Comparison of ENCODE assay signal across 1 cellular context in genomic region chr17:75034236-75034908, GRCh38.
TF ChIP-seq lines count a peak whose summit lies in the region.

No MANE protein-coding gene starts in this region.

TF ChIP-seq in HepG2, 621 proteins besides CTCF, POLR2A, EP300 and RAD21 (continued from another document and continues in another):
- TF ChIP-seq PBX2 (CRISPR knock-in tag; IDR thresholded peaks at IDR 0.05), result peak; percentile 38; the same call in 1 of the 2 replicates
- no peak for TF ChIP-seq ZNF660 (CRISPR knock-in tag; IDR thresholded peaks at IDR 0.05; ENCODE audit: borderline replicate concordance, low read depth)
- no peak for TF ChIP-seq NR3C1 (CRISPR knock-in tag; IDR thresholded peaks at IDR 0.05)
- peak; percentile 84; the same call in 1 of the 2 replicates for TF ChIP-seq ZNF251 (CRISPR knock-in tag; IDR thresholded peaks at IDR 0.05)
- peak; percentile 95 for TF ChIP-seq ZNF24 (IDR thresholded peaks at IDR 0.05)
- TF ChIP-seq AGO1 (IDR thresholded peaks at IDR 0.05; ENCODE audit: low read depth, low read length, poor library complexity, severe bottlenecking), result peak; percentile 80
- TF ChIP-seq ELF4 (CRISPR knock-in tag; IDR thresholded peaks at IDR 0.05; ENCODE audit: borderline replicate concordance), result no peak
- peak; percentile 91 for TF ChIP-seq ASH2L (IDR thresholded peaks at IDR 0.05; ENCODE audit: insufficient read length, low read depth, low read length)
- TF ChIP-seq POGZ (CRISPR knock-in tag; IDR thresholded peaks at IDR 0.05), result no peak
- TF ChIP-seq MTF1 (CRISPR knock-in tag; IDR thresholded peaks at IDR 0.05), result peak; percentile 83; the same call in 1 of the 2 replicates
- TF ChIP-seq ZNF317 (CRISPR knock-in tag; IDR thresholded peaks at IDR 0.05), result peak; percentile 27; the same call in 1 of the 2 replicates
- peak; percentile 89 for TF ChIP-seq ZNF513 (CRISPR knock-in tag; conservative IDR thresholded peaks at IDR 0.05)
- TF ChIP-seq HOXA7 (CRISPR knock-in tag; IDR thresholded peaks at IDR 0.05), result no peak
- TF ChIP-seq ARID5B (CRISPR knock-in tag; IDR thresholded peaks at IDR 0.05), result peak; percentile 54
- peak; percentile 21 for TF ChIP-seq ZNF136 (CRISPR knock-in tag; IDR thresholded peaks at IDR 0.05; ENCODE audit: low read depth)
- TF ChIP-seq ZNF205 (CRISPR knock-in tag; IDR thresholded peaks at IDR 0.05), result peak; percentile 85; the same call in 1 of the 2 replicates
- no peak for TF ChIP-seq ZNF30 (CRISPR knock-in tag; IDR thresholded peaks at IDR 0.05)
- TF ChIP-seq ZFY (CRISPR knock-in tag; IDR thresholded peaks at IDR 0.05), result peak; percentile 58
- TF ChIP-seq NFYB (CRISPR knock-in tag; IDR thresholded peaks at IDR 0.05), result no peak; the same call in 1 of the 2 replicates
- peak; percentile 37; the same call in 1 of the 2 replicates for TF ChIP-seq ZNF337 (CRISPR knock-in tag; IDR thresholded peaks at IDR 0.05; ENCODE audit: borderline replicate concordance, low read depth)
- TF ChIP-seq AHR (CRISPR knock-in tag; IDR thresholded peaks at IDR 0.05), result no peak; the same call in 1 of the 2 replicates
- TF ChIP-seq GABPA (IDR thresholded peaks at IDR 0.05; ENCODE audit: low read depth, low read length), result no peak
- TF ChIP-seq GABPA (CRISPR knock-in tag; IDR thresholded peaks at IDR 0.05; ENCODE audit: low read depth), result no peak
- TF ChIP-seq FIP1L1 (IDR thresholded peaks at IDR 0.05; ENCODE audit: borderline replicate concordance, insufficient read depth, low read depth, low read length), result no peak
- TF ChIP-seq ZSCAN22 (CRISPR knock-in tag; IDR thresholded peaks at IDR 0.05), result no peak; the same call in 1 of the 2 replicates
- peak; percentile 84; the same call in 1 of the 2 replicates for TF ChIP-seq MED1 (CRISPR knock-in tag; IDR thresholded peaks at IDR 0.05)
- TF ChIP-seq ZNF891 (CRISPR knock-in tag; IDR thresholded peaks at IDR 0.05), result peak; percentile 67; the same call in 1 of the 2 replicates
- no peak for TF ChIP-seq JUN (CRISPR knock-in tag; IDR thresholded peaks at IDR 0.05)
- peak; percentile 81; the same call in 1 of the 2 replicates for TF ChIP-seq SMAD3 (CRISPR knock-in tag; IDR thresholded peaks at IDR 0.05)
- no peak for TF ChIP-seq RAD51 (IDR thresholded peaks at IDR 0.05; ENCODE audit: borderline replicate concordance)
- peak; percentile 30; the same call in 1 of the 2 replicates for TF ChIP-seq ZNF44 (CRISPR knock-in tag; IDR thresholded peaks at IDR 0.05)
- TF ChIP-seq CEBPZ (IDR thresholded peaks at IDR 0.05; ENCODE audit: low read length), result no peak
- TF ChIP-seq ZFP1 (CRISPR knock-in tag; IDR thresholded peaks at IDR 0.05), result peak; percentile 91; the same call in 1 of the 2 replicates
- no peak for TF ChIP-seq CREM (IDR thresholded peaks at IDR 0.05)
- no peak for TF ChIP-seq CREM (CRISPR knock-in tag; IDR thresholded peaks at IDR 0.05)
- peak; percentile 90 for TF ChIP-seq MXD1 (CRISPR knock-in tag; IDR thresholded peaks at IDR 0.05)
- peak; percentile 75 for TF ChIP-seq TBX3 (IDR thresholded peaks at IDR 0.05; ENCODE audit: borderline replicate concordance)
- peak; percentile 84 for TF ChIP-seq GZF1 (CRISPR knock-in tag; IDR thresholded peaks at IDR 0.05)
- 0 out of 2 replicates have a peak, but pooled peaks have one; percentile 25 for TF ChIP-seq RFXANK (CRISPR knock-in tag; IDR thresholded peaks at IDR 0.05)
- no peak; the same call in 1 of the 2 replicates for TF ChIP-seq LRRFIP1 (CRISPR knock-in tag; conservative IDR thresholded peaks at IDR 0.05)
- no peak for TF ChIP-seq U2AF2 (IDR thresholded peaks at IDR 0.05; ENCODE audit: low read depth, low read length)
- TF ChIP-seq ZNF784 (CRISPR knock-in tag; IDR thresholded peaks at IDR 0.05; ENCODE audit: borderline replicate concordance), result peak; percentile 75
- no peak for TF ChIP-seq ZNF33B (CRISPR knock-in tag; IDR thresholded peaks at IDR 0.05)
- TF ChIP-seq ZNF878 (CRISPR knock-in tag; IDR thresholded peaks at IDR 0.05), result peak; percentile 86
- no peak for TF ChIP-seq PPARG (CRISPR knock-in tag; conservative IDR thresholded peaks at IDR 0.05)
- no peak for TF ChIP-seq PLRG1 (conservative IDR thresholded peaks at IDR 0.05)
- no peak; the same call in 1 of the 2 replicates for TF ChIP-seq TIGD3 (CRISPR knock-in tag; IDR thresholded peaks at IDR 0.05; ENCODE audit: borderline replicate concordance)
- peak; percentile 67 for TF ChIP-seq YEATS2 (CRISPR knock-in tag; IDR thresholded peaks at IDR 0.05; ENCODE audit: borderline replicate concordance)
- peak; percentile 82; the same call in 1 of the 2 replicates for TF ChIP-seq TSC22D2 (CRISPR knock-in tag; IDR thresholded peaks at IDR 0.05; ENCODE audit: borderline replicate concordance)
- TF ChIP-seq ZNF773 (CRISPR knock-in tag; IDR thresholded peaks at IDR 0.05; ENCODE audit: borderline replicate concordance), result peak; percentile 78; the same call in 1 of the 2 replicates
- TF ChIP-seq CREB3 (CRISPR knock-in tag; IDR thresholded peaks at IDR 0.05), result peak; percentile 94; the same call in 1 of the 2 replicates
- no peak for TF ChIP-seq NFE2L2 (IDR thresholded peaks at IDR 0.05; ENCODE audit: low read length)
